ENCODE assay signal across 15 cellular contexts in genomic region chr7:132075573-132075972, GRCh38.
"Had no signal": no experiment of that assay in that cellular context is flagged by ENCODE, and none has a peak within 500 bp of the region (broad histone marks: within the 10 kb centered on the region; RNA-seq: fewer than 3 reads in every experiment).

No MANE protein-coding gene starts in this region.

- H3K27me3 ChIP-seq: ovary, testis had no signal

- H3K27ac Mint-ChIP-seq: activated naive CD4-positive, alpha-beta T cell treated with anti-CD3 and anti-CD28 coated beads for 36 hours; natural killer cell; T-cell had no signal

- ATAC-seq: left lobe of liver; natural killer cell; stimulated activated naive CD8-positive, alpha-beta T cell treated with anti-CD3 and anti-CD28 coated beads, Interleukin-15, amount 100 ng/mL, for 72 hours; T-cell had no signal

- H3K36me3 ChIP-seq: ovary had no signal

- H3K4me1 ChIP-seq: testis had no signal

- H3K4me1 Mint-ChIP-seq: natural killer cell; stimulated activated naive CD8-positive, alpha-beta T cell treated with anti-CD3 and anti-CD28 coated beads, Interleukin-15, amount 100 ng/mL, for 72 hours; T-cell had no signal

- H3K9me3 ChIP-seq: ovary, testis had no signal

- H3K36me3 Mint-ChIP-seq: natural killer cell, T-cell had no signal

- H3K27ac ChIP-seq: ovary, testis, VCaP had no signal

- H3K9me3 Mint-ChIP-seq: activated naive CD4-positive, alpha-beta T cell treated with anti-CD3 and anti-CD28 coated beads for 36 hours; natural killer cell; stimulated activated naive CD8-positive, alpha-beta T cell treated with anti-CD3 and anti-CD28 coated beads, Interleukin-15, amount 100 ng/mL, for 72 hours had no signal

- H3K4me3 ChIP-seq: ovary, testis had no signal

- H3K4me3 Mint-ChIP-seq: activated naive CD4-positive, alpha-beta T cell treated with anti-CD3 and anti-CD28 coated beads for 36 hours; natural killer cell; stimulated activated naive CD8-positive, alpha-beta T cell treated with anti-CD3 and anti-CD28 coated beads, Interleukin-15, amount 100 ng/mL, for 72 hours; T-cell had no signal

- DNase-seq: activated CD4-positive, alpha-beta T cell treated with anti-CD3 and anti-CD28 coated beads for 48 hours; activated naive CD4-positive, alpha-beta T cell treated with anti-CD3 and anti-CD28 coated beads for 36 hours; central memory CD4-positive, alpha-beta T cell; effector memory CD4-positive, alpha-beta T cell; mammary epithelial cell; natural killer cell; ovary; stimulated activated CD4-positive, alpha-beta T cell treated with anti-CD3 and anti-CD28 coated beads, Interleukin-15, amount 100 ng/mL, for 24 hours; stimulated activated CD4-positive, alpha-beta T cell treated with anti-CD3 and anti-CD28 coated beads, Interleukin-4, amount 100 ng/mL, for 24 hours; stimulated activated naive CD8-positive, alpha-beta T cell treated with anti-CD3 and anti-CD28 coated beads, Interleukin-15, amount 100 ng/mL, for 72 hours; T-cell; T1000; testis had no signal
